Comparison of ENCODE assay signal across 17 cellular contexts in genomic region chrX:127574829-127575228, GRCh38.
A peak's percentile ranks its signal among the peaks of the same experiment; 100 is the strongest.
DNase-seq lines count a peak whose midpoint lies in the region; ATAC-seq and TF ChIP-seq lines count a peak whose summit lies in the region.
"Had no signal": no experiment of that assay in that cellular context is flagged by ENCODE, and none has a peak within 500 bp of the region (broad histone marks: within the 10 kb centered on the region; RNA-seq: fewer than 3 reads in every experiment).

No MANE protein-coding gene starts in this region.

- WGBS in smooth muscle cell (ENCODE audit: low lambda C conversion rate): 83% methylated on average over 7 of the region's 7 CpGs

- H3K9ac ChIP-seq in smooth muscle cell (ENCODE audit: low read depth): no peak overlapping the region
- H3K9ac ChIP-seq: BLaER1 had no signal

- intact Hi-C loops in Right ventricle myocardium inferior (cut with DNase I) (no loop called here), left cardiac atrium (cut with DNase I) (no loop called here)

- no peaks in the 10 kb centered on the region for H3F3A ChIP-seq in smooth muscle cell (ENCODE audit: low read depth)

- no peak overlapping the region for H3K27ac ChIP-seq in smooth muscle cell (ENCODE audit: low read depth)
- H3K27ac ChIP-seq: 22Rv1, A549, BLaER1 had no signal

- H3K27me3 ChIP-seq in smooth muscle cell (ENCODE audit: low read depth): no peaks in the 10 kb centered on the region

- no peaks in the 10 kb centered on the region for H3K4me1 ChIP-seq in smooth muscle cell (ENCODE audit: low read depth)
- H3K4me1 ChIP-seq: A549 had no signal

- no peaks in the 10 kb centered on the region for H3K79me2 ChIP-seq in smooth muscle cell (ENCODE audit: low read depth)

- no peak overlapping the region for H3K4me2 ChIP-seq in smooth muscle cell
- H3K4me2 ChIP-seq: A549, BLaER1, GM23338 had no signal

- no peaks in the 10 kb centered on the region for H3K36me3 ChIP-seq in smooth muscle cell (ENCODE audit: low read depth)
- H3K36me3 ChIP-seq: BLaER1 had no signal

- H4K20me1 ChIP-seq in smooth muscle cell (ENCODE audit: low read depth): no peaks in the 10 kb centered on the region
- H4K20me1 ChIP-seq: BLaER1 had no signal

- no peak for ATAC-seq in Right ventricle myocardium inferior
- ATAC-seq in left cardiac atrium: no peak
- no peak for ATAC-seq in GM19351 (IDR thresholded peaks at IDR 0.05; ENCODE audit: unreplicated experiment)
- ATAC-seq: A549, GM23338 had no signal

- no peak overlapping the region for H3K4me3 ChIP-seq in smooth muscle cell
- H3K4me3 ChIP-seq: A549, BLaER1, GM23338 had no signal

- DNase-seq in Right ventricle myocardium inferior (ENCODE audit: missing footprints) (peak; percentile 30), left cardiac atrium (no peak), left kidney (ENCODE audit: low read depth, low spot score) (peak; percentile 0), renal cortical epithelial cell (ENCODE audit: low read depth) (peak; percentile 9), smooth muscle cell (lab: John Stamatoyannopoulos, UW; ENCODE audit: unreplicated experiment) (no peak), islet precursor cell (no peak)
- DNase-seq: CD4-positive, alpha-beta memory T cell; DMS153; DMS79; GDM1; HCEC 1CT; IMR-90 had no signal

- TF ChIP-seq CTCF in smooth muscle cell (IDR thresholded peaks at IDR 0.05; ENCODE audit: borderline replicate concordance, insufficient read depth, poor library complexity, severe bottlenecking): no peak

- no peak overlapping the region for H2AFZ ChIP-seq in smooth muscle cell (ENCODE audit: low read depth)
- H2AFZ ChIP-seq: GM23338 had no signal

- no peaks in the 10 kb centered on the region for H3K9me3 ChIP-seq in smooth muscle cell (replicated peaks; ENCODE audit: low read depth)
- H3K9me3 ChIP-seq: A549 had no signal

Comparison
In these comparisons a context has a peak if more than half of its experiments do, and no peak if none do; other contexts are left out.
1. DNase-seq: peak in Right ventricle myocardium inferior (single experiment), left kidney (single experiment) and renal cortical epithelial cell (single experiment); none in left cardiac atrium (single experiment), smooth muscle cell (single experiment) and islet precursor cell (single experiment).